Comparison of ENCODE assay signal across 24 cellular contexts in the genomic region with DNA sequence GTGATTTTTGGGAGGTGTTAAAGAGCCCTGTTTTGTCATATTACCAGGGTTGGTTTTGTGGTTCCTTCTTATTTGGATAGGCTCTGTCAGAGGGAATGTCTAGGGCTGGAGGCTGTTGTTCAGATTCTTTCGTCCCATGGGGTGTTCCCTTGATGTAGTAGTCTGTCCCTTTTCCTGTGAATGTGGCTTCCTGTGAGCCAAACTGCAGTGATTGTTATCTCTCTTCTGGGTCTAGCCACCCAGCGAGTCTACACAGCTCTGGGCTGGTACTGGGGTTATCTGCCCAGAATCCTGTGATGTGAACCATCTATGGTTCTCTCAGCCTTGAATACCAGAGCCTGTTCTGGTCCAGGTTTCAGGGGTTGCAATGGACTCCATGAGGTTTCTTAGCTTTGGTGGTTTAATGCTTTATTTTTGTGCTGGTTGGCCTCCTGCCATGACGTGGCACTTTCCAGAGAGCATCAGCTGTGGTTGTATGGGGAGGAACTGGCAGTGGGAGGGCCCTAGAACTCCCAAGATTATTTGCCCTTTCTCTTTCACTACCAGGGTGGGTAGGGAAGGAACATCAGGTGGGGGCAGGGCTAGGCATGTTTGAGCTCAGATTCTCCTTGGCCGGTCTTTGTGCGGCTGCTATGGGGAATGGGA.
"Had no signal": no experiment of that assay in that cellular context is flagged by ENCODE, and none has a peak within 500 bp of the region (broad histone marks: within the 10 kb centered on the region; RNA-seq: fewer than 3 reads in every experiment).

No MANE protein-coding gene starts in this region.

- H3K4me1 Mint-ChIP-seq: activated B cell treated with CpG ODN at 0.5 μM for 24 hours; naive thymus-derived CD8-positive, alpha-beta T cell had no signal

- H3K4me3 ChIP-seq: body of pancreas, colonic mucosa, left ventricle myocardium inferior, tibial nerve, vagina had no signal

- H3K27me3 ChIP-seq: body of pancreas, colonic mucosa, tibial nerve, vagina had no signal

- H3K4me1 ChIP-seq: body of pancreas, colonic mucosa, left ventricle myocardium inferior, tibial nerve, vagina had no signal

- H3K27ac Mint-ChIP-seq: activated B cell treated with CpG ODN at 0.5 μM for 24 hours; activated CD8-positive, alpha-beta T cell treated with anti-CD3 and anti-CD28 coated beads for 36 hours; activated naive CD4-positive, alpha-beta T cell treated with anti-CD3 and anti-CD28 coated beads, Interleukin-2, amount 50 U/mL, for 72 hours; naive thymus-derived CD8-positive, alpha-beta T cell had no signal

- H3K9me3 ChIP-seq: colonic mucosa, vagina had no signal

- FAIRE-seq: kidney, small intestine had no signal

- H3K4me3 Mint-ChIP-seq: activated B cell treated with CpG ODN at 0.5 μM for 24 hours; activated CD8-positive, alpha-beta T cell treated with anti-CD3 and anti-CD28 coated beads for 36 hours; naive thymus-derived CD8-positive, alpha-beta T cell had no signal

- H3K36me3 Mint-ChIP-seq: naive thymus-derived CD8-positive, alpha-beta T cell had no signal

- H3K27ac ChIP-seq: body of pancreas, colonic mucosa, left ventricle myocardium inferior, tibial nerve, vagina had no signal

- H3K36me3 ChIP-seq: colonic mucosa, left ventricle myocardium inferior, vagina had no signal

- DNase-seq: activated B cell treated with CpG ODN at 0.5 μM for 24 hours; activated CD4-positive, alpha-beta T cell treated with anti-CD3 and anti-CD28 coated beads for 48 hours; activated CD8-positive, alpha-beta T cell treated with anti-CD3 and anti-CD28 coated beads for 36 hours; activated effector memory CD4-positive, alpha-beta T cell treated with anti-CD3 and anti-CD28 coated beads, Interleukin-2, amount 50 U/mL, for 16 hours; activated T-cell treated with anti-CD3 and anti-CD28 coated beads, Interleukin-2, amount 50 U/mL, for 48 hours; amniotic stem cell; body of pancreas; central memory CD4-positive, alpha-beta T cell; colonic mucosa; foreskin fibroblast; hippocampal formation; kidney; left ventricle myocardium inferior; naive thymus-derived CD8-positive, alpha-beta T cell; right cardiac atrium; small intestine; stimulated activated CD4-positive, alpha-beta T cell treated with anti-CD3 and anti-CD28 coated beads, Interleukin-4, amount 100 ng/mL, for 4 hours; stimulated activated CD8-positive, alpha-beta memory T cell treated with anti-CD3 and anti-CD28 coated beads, Interleukin-4, amount 100 ng/mL, for 48 hours; stimulated activated naive CD4-positive, alpha-beta T cell treated with Interleukin-2 at 50 U/mL for 16 hours; substantia nigra; T-helper 9 cell had no signal

- H3K27me3 Mint-ChIP-seq: activated B cell treated with CpG ODN at 0.5 μM for 24 hours; activated CD8-positive, alpha-beta T cell treated with anti-CD3 and anti-CD28 coated beads for 36 hours had no signal
